In the genomic region with DNA sequence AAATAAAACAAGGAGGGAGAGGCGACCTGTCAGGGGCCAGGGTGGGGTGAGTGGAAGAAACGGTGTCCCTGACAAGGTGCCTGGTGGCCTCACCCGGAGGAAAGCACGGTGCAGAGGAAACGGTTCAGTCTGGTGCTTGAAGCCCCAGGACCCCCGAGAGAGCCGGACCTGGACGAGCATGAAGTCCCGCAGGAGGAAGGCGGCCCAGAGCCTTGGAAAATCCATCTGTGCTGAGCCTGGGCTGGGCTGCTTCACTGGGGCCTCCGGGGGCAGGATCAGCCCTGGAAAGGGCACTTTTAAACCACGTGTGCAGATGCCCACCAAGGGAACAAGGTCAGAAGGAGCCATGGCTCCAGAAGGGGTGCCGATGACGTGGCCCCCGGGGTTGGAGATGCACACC, we compare ENCODE assay signal across 1 cellular context.
TF ChIP-seq lines count a peak whose summit lies in the region.

No MANE protein-coding gene starts in this region.

TF ChIP-seq in GM23338, 12 proteins besides CTCF, POLR2A, EP300 and RAD21 (continued from another document):
- TF ChIP-seq, protein P1, sequence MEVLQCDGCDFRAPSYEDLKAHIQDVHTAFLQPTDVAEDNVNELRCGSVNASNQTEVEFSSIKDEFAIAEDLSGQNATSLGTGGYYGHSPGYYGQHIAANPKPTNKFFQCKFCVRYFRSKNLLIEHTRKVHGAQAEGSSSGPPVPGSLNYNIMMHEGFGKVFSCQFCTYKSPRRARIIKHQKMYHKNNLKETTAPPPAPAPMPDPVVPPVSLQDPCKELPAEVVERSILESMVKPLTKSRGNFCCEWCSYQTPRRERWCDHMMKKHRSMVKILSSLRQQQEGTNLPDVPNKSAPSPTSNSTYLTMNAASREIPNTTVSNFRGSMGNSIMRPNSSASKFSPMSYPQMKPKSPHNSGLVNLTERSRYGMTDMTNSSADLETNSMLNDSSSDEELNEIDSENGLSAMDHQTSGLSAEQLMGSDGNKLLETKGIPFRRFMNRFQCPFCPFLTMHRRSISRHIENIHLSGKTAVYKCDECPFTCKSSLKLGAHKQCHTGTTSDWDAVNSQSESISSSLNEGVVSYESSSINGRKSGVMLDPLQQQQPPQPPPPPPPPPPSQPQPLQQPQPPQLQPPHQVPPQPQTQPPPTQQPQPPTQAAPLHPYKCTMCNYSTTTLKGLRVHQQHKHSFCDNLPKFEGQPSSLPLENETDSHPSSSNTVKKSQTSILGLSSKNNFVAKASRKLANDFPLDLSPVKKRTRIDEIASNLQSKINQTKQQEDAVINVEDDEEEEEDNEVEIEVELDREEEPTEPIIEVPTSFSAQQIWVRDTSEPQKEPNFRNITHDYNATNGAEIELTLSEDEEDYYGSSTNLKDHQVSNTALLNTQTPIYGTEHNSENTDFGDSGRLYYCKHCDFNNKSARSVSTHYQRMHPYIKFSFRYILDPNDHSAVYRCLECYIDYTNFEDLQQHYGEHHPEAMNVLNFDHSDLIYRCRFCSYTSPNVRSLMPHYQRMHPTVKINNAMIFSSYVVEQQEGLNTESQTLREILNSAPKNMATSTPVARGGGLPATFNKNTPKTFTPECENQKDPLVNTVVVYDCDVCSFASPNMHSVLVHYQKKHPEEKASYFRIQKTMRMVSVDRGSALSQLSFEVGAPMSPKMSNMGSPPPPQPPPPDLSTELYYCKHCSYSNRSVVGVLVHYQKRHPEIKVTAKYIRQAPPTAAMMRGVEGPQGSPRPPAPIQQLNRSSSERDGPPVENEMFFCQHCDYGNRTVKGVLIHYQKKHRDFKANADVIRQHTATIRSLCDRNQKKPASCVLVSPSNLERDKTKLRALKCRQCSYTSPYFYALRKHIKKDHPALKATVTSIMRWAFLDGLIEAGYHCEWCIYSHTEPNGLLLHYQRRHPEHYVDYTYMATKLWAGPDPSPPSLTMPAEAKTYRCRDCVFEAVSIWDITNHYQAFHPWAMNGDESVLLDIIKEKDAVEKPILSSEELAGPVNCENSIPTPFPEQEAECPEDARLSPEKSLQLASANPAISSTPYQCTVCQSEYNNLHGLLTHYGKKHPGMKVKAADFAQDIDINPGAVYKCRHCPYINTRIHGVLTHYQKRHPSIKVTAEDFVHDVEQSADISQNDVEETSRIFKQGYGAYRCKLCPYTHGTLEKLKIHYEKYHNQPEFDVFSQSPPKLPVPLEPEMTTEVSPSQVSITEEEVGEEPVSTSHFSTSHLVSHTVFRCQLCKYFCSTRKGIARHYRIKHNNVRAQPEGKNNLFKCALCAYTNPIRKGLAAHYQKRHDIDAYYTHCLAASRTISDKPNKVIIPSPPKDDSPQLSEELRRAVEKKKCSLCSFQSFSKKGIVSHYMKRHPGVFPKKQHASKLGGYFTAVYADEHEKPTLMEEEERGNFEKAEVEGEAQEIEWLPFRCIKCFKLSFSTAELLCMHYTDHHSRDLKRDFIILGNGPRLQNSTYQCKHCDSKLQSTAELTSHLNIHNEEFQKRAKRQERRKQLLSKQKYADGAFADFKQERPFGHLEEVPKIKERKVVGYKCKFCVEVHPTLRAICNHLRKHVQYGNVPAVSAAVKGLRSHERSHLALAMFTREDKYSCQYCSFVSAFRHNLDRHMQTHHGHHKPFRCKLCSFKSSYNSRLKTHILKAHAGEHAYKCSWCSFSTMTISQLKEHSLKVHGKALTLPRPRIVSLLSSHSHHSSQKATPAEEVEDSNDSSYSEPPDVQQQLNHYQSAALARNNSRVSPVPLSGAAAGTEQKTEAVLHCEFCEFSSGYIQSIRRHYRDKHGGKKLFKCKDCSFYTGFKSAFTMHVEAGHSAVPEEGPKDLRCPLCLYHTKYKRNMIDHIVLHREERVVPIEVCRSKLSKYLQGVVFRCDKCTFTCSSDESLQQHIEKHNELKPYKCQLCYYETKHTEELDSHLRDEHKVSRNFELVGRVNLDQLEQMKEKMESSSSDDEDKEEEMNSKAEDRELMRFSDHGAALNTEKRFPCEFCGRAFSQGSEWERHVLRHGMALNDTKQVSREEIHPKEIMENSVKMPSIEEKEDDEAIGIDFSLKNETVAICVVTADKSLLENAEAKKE (CRISPR knock-in tag; IDR thresholded peaks at IDR 0.05): no peak
- TF ChIP-seq ZNF331 (CRISPR knock-in tag; IDR thresholded peaks at IDR 0.05; ENCODE audit: low read depth) (no peak), EZH2phosphoT487 (IDR thresholded peaks at IDR 0.05; ENCODE audit: unreplicated experiment) (no peak), STAT1 (IDR thresholded peaks at IDR 0.05; ENCODE audit: unreplicated experiment) (no peak)
